11 cellular contexts compared by ENCODE assay signal in the genomic region with DNA sequence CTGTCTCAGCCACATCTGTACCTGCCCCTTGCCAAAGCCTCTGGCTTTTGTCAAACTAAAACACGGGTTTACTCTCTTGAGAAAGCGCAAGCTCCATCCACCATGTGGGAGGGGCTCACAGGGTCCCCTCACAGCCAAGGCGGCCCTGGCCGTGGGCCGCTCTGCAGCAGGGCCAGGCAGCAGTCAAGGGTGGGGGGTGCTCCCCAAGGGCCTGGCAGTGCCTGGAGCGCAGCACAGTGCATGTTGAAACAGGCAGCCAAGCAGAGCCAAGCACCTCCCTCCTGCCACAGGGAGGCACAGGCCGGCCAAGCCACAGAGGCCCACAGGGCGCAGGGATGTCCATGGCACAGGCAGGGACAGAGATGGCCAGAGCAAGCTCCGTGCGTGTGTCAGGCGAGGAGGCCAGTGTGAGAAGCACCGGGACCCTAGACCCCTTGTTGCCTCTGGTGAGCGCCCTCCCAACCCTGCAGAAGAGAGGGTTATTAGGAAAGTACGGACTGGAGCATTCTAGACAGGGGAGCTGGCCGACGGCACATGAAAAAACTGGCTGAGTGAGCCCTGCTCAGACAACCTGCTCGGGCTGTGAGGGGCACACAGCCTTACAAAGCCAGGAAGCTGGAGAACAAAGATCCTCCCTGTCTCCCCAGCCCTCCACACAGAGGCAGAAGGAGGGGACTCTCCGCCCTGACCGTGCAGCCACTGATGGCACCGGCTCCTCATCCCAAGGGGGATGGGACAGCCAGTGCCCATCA. TPM values are rescaled to one million over a fixed set of nuclear protein-coding genes. Genes with fewer than 3 reads are reported as not detected.
DNase-seq lines count a peak whose midpoint lies in the region; ATAC-seq and TF ChIP-seq lines count a peak whose summit lies in the region.
"Had no signal": no experiment of that assay in that cellular context is flagged by ENCODE, and none has a peak within 500 bp of the region (broad histone marks: within the 10 kb centered on the region; RNA-seq: fewer than 3 reads in every experiment).

No MANE protein-coding gene starts in this region.

- H3K27me3 Mint-ChIP-seq in endodermal cell (ENCODE audit: insufficient read depth), result no peaks in the 10 kb centered on the region

- no peaks in the 10 kb centered on the region for H3K36me3 ChIP-seq in endodermal cell (ENCODE audit: control insufficient read depth, insufficient read depth, low read length)
- H3K36me3 ChIP-seq in lower lobe of right lung, result no peaks in the 10 kb centered on the region
- H3K36me3 ChIP-seq in thoracic aorta, result no peaks in the 10 kb centered on the region

- H3K9me3 ChIP-seq in endodermal cell (ENCODE audit: control insufficient read depth, low read length) (no peaks in the 10 kb centered on the region), lower lobe of right lung (no peaks in the 10 kb centered on the region), thoracic aorta (no peaks in the 10 kb centered on the region)

- no peak for TF ChIP-seq CTCF in endodermal cell (conservative IDR thresholded peaks at IDR 0.05)
- no peak for TF ChIP-seq CTCF in lower lobe of right lung (IDR thresholded peaks at IDR 0.05)
- no peak for TF ChIP-seq CTCF in thoracic aorta (IDR thresholded peaks at IDR 0.05)
- TF ChIP-seq CTCF in GM13977 (IDR thresholded peaks at IDR 0.05; ENCODE audit: extremely low read depth, insufficient read depth, missing control alignments), result no peak

- ATAC-seq in lower lobe of right lung (peak; percentile 45 to 66), thoracic aorta (ENCODE audit: insufficient number of reproducible peaks, low FRiP score, low read depth) (no peak)

- peaks cover 1% of the 10 kb centered on the region for H3K36me3 Mint-ChIP-seq in endodermal cell (ENCODE audit: low read depth)

- peak; percentile 21 for DNase-seq in DMS 273 (lab: John Stamatoyannopoulos, UW; ENCODE audit: unreplicated experiment)
- DNase-seq in DMS 273 treated with DMSO at 0.1 percent for 48 hours (lab: John Stamatoyannopoulos, UW), result no peak
- peak; percentile 69 for DNase-seq in endodermal cell
- DNase-seq in lower lobe of right lung, result no peak
- no peak for DNase-seq in thoracic aorta (ENCODE audit: low spot score)
- DNase-seq in A172 (ENCODE audit: low spot score), result no peak
- no peak for DNase-seq in OCI-M1 (lab: John Stamatoyannopoulos, UW)
- no peak for DNase-seq in GM13977 (ENCODE audit: low spot score)
- DNase-seq: stimulated activated CD4-positive, alpha-beta T cell treated with anti-CD3 and anti-CD28 coated beads, Interleukin-2, amount 100 ng/mL, for 48 hours had no signal

- no peaks in the 10 kb centered on the region for H3K4me1 Mint-ChIP-seq in endodermal cell

- in situ Hi-C loops in GM13977 (cut with MboI; ENCODE audit: low pct_unique_long_range_greater_than_20kb, low sequenced_read_pairs, unreplicated experiment), result no loop called here

- H3K9ac ChIP-seq in endodermal cell (ENCODE audit: extremely low read depth, low read length, poor library complexity, severe bottlenecking), result no peak overlapping the region

- no peak overlapping the region for H3K27ac ChIP-seq in endodermal cell (ENCODE audit: low read depth, low read length)
- no peak overlapping the region for H3K27ac ChIP-seq in lower lobe of right lung
- no peak overlapping the region for H3K27ac ChIP-seq in thoracic aorta
- H3K27ac ChIP-seq: 22Rv1 had no signal

- no peak overlapping the region for H3K4me3 ChIP-seq in endodermal cell (ENCODE audit: low read length)
- H3K4me3 ChIP-seq in lower lobe of right lung, result no peak overlapping the region
- peak overlapping the region; percentile 41 for H3K4me3 ChIP-seq in thoracic aorta

- intact Hi-C loops in lower lobe of right lung (cut with DNase I), result no loop called here

- H3K4me1 ChIP-seq in endodermal cell (ENCODE audit: control insufficient read depth, insufficient read depth, low read length) (no peaks in the 10 kb centered on the region), lower lobe of right lung (no peaks in the 10 kb centered on the region), thoracic aorta (ENCODE audit: control insufficient read depth in 1 of 2, low read depth in 2 of 2) (peaks cover 4 to 26% of the 10 kb centered on the region in 2 donors)

- no peaks in the 10 kb centered on the region for H3K9me3 Mint-ChIP-seq in endodermal cell
- H3K9me3 Mint-ChIP-seq: activated T-helper 2 cell treated with anti-CD3 and anti-CD28 coated beads, Interferon-gamma antibody, Interleukin-2, Interleukin-4, amounts not matched to agents 10 μg/mL and 5 μg/mL and 100 μg/mL, durations not matched to agents 14 hours and 24 hours and 36 hours had no signal

- 54 to 75% methylated on average over 15 to 20 of the region's 20 CpGs for WGBS in endodermal cell (ENCODE audit: insufficient coverage in 1 of 2, insufficient read length in 1 of 2), 2 experiments

- H3K4me3 Mint-ChIP-seq in endodermal cell, result no peak overlapping the region

- H3K27ac Mint-ChIP-seq in endodermal cell, result peak overlapping the region; percentile 39
- H3K27ac Mint-ChIP-seq: activated T-helper 2 cell treated with anti-CD3 and anti-CD28 coated beads, Interferon-gamma antibody, Interleukin-2, Interleukin-4, amounts not matched to agents 10 μg/mL and 5 μg/mL and 100 μg/mL, durations not matched to agents 14 hours and 24 hours and 36 hours had no signal

- no peaks in the 10 kb centered on the region for H3K27me3 ChIP-seq in endodermal cell (ENCODE audit: control insufficient read depth, insufficient read depth, low read length, poor library complexity, severe bottlenecking)
- no peaks in the 10 kb centered on the region for H3K27me3 ChIP-seq in lower lobe of right lung (ENCODE audit: low read depth)
- no peaks in the 10 kb centered on the region for H3K27me3 ChIP-seq in thoracic aorta (replicated peaks; ENCODE audit: insufficient read depth)

RNA-seq across cellular contexts. Expression of a gene that starts 39.0 kb away (rescaled TPM):
- total RNA-seq in endodermal cell, result 1 to 10 TPM; 3.7 to 4.9 TPM
- 3.0 TPM for polyA plus RNA-seq in endodermal cell (2013, experiment 1 of 2)
- polyA plus RNA-seq in endodermal cell (2013, experiment 2 of 2), result 3.6 TPM
- total RNA-seq in lower lobe of right lung, result 1.7 TPM
- 10 to 100 TPM in 1 of 2 donors, 1 to 10 TPM in 1; 5.1 to 10.9 TPM for total RNA-seq in thoracic aorta
- 4.1 and 6.0 TPM in 2 replicates for total RNA-seq in A172 (2014; rRNA removed; shearing (Covaris generic))

Comparison
In these comparisons a context has a peak if more than half of its experiments do, and no peak if none do; other contexts are left out.
1. DNase-seq: peak in DMS 273 (single experiment) and endodermal cell (single experiment); none in DMS 273 treated with DMSO at 0.1 percent for 48 hours (single experiment), lower lobe of right lung (single experiment), thoracic aorta (single experiment), A172 (single experiment), OCI-M1 (single experiment) and GM13977 (single experiment).